In genomic region chr12:15532364-15532977, GRCh38 we compare ENCODE assay signal across 8 cellular contexts.
DNase-seq lines count a peak whose midpoint lies in the region; ATAC-seq and TF ChIP-seq lines count a peak whose summit lies in the region.

No MANE protein-coding gene starts in this region.

- no peak for TF ChIP-seq CTCF in RWPE1 (conservative IDR thresholded peaks at IDR 0.05; ENCODE audit: low read depth)

- DNase-seq in D341Med (ENCODE audit: low spot score) (peak; percentile 59), RWPE1 (ENCODE audit: low spot score) (peak; percentile 54), amniotic epithelial cell (ENCODE audit: low read depth) (peak; percentile 91), inferior parietal cortex (ENCODE audit: extremely low spot score) (peak; percentile 58), DMS79 treated with DMSO at 0.1 percent for 48 hours (lab: John Stamatoyannopoulos, UW) (no peak)
- peak; percentile 16 to 51 for DNase-seq in stimulated activated CD4-positive, alpha-beta T cell treated with anti-CD3 and anti-CD28 coated beads, Interleukin-4, amount 100 ng/mL, for 4 hours

- no peak overlapping the region for H3K27ac ChIP-seq in RWPE1

- POLR2A ChIA-PET in RWPE1 (lab: Yijun Ruan, JAX; ENCODE audit: low non-redundant PET), result interaction anchor here (0.5 kb wide), 1 partner anchor 20 kb away, joined by 3 read pairs; no protein-coding TSS in a partner anchor

- CTCF ChIA-PET in RWPE1 (lab: Yijun Ruan, JAX), result interaction anchor here (0.5 to 1.4 kb wide), 5 partner anchors 29 to 681 kb away, joined by 3 to 5 read pairs (median 3); no protein-coding TSS in a partner anchor

- ATAC-seq in GM19397 (IDR thresholded peaks at IDR 0.05; ENCODE audit: unreplicated experiment) (peak; percentile 76), HG03442 (IDR thresholded peaks at IDR 0.05; ENCODE audit: unreplicated experiment) (peak; percentile 85)
